ENCODE assay signal across 1 cellular context in the genomic region with DNA sequence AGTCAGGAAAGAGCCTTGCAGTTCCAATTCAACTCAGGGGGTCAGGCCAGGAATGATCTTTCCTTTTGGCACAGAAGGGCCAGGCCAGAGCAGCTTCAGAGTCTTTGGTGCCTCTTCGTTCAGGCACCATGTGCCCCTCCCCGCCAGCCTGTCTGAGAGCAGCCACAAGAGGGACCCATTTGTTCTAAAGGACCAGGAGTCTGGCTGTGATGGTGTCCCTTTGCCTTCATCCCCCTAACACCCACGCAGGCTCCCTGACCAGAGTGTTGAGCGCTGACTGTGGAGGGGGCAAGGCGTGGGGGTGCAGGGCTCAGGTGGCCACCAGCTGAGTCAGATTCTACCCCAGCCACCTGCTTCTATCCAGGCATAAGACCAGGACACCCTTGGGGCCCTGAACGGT.
TF ChIP-seq lines count a peak whose summit lies in the region.

No MANE protein-coding gene starts in this region.

TF ChIP-seq in GM23338, 12 proteins besides CTCF, POLR2A, EP300 and RAD21 (continued from another document):
- no peak for TF ChIP-seq EZH2phosphoT487 (IDR thresholded peaks at IDR 0.05; ENCODE audit: unreplicated experiment)
- no peak for TF ChIP-seq POLR2AphosphoS5 (IDR thresholded peaks at IDR 0.05; ENCODE audit: low read depth)
- TF ChIP-seq, protein P1, sequence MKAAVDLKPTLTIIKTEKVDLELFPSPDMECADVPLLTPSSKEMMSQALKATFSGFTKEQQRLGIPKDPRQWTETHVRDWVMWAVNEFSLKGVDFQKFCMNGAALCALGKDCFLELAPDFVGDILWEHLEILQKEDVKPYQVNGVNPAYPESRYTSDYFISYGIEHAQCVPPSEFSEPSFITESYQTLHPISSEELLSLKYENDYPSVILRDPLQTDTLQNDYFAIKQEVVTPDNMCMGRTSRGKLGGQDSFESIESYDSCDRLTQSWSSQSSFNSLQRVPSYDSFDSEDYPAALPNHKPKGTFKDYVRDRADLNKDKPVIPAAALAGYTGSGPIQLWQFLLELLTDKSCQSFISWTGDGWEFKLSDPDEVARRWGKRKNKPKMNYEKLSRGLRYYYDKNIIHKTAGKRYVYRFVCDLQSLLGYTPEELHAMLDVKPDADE (IDR thresholded peaks at IDR 0.05), result no peak
- no peak for TF ChIP-seq NANOG (IDR thresholded peaks at IDR 0.05; ENCODE audit: borderline replicate concordance)
- TF ChIP-seq STAT1 (IDR thresholded peaks at IDR 0.05; ENCODE audit: unreplicated experiment), result no peak
- TF ChIP-seq CREB1 (CRISPR knock-in tag; IDR thresholded peaks at IDR 0.05; ENCODE audit: low read depth), result no peak
- no peak for TF ChIP-seq ZNF331 (CRISPR knock-in tag; IDR thresholded peaks at IDR 0.05; ENCODE audit: low read depth)
- no peak for TF ChIP-seq ZNF114 (CRISPR knock-in tag; IDR thresholded peaks at IDR 0.05)
- TF ChIP-seq JUNB (IDR thresholded peaks at IDR 0.05; ENCODE audit: unreplicated experiment), result no peak
- no peak for TF ChIP-seq EZH2 (IDR thresholded peaks at IDR 0.05; ENCODE audit: low read depth, unreplicated experiment)
- TF ChIP-seq, protein P2, sequence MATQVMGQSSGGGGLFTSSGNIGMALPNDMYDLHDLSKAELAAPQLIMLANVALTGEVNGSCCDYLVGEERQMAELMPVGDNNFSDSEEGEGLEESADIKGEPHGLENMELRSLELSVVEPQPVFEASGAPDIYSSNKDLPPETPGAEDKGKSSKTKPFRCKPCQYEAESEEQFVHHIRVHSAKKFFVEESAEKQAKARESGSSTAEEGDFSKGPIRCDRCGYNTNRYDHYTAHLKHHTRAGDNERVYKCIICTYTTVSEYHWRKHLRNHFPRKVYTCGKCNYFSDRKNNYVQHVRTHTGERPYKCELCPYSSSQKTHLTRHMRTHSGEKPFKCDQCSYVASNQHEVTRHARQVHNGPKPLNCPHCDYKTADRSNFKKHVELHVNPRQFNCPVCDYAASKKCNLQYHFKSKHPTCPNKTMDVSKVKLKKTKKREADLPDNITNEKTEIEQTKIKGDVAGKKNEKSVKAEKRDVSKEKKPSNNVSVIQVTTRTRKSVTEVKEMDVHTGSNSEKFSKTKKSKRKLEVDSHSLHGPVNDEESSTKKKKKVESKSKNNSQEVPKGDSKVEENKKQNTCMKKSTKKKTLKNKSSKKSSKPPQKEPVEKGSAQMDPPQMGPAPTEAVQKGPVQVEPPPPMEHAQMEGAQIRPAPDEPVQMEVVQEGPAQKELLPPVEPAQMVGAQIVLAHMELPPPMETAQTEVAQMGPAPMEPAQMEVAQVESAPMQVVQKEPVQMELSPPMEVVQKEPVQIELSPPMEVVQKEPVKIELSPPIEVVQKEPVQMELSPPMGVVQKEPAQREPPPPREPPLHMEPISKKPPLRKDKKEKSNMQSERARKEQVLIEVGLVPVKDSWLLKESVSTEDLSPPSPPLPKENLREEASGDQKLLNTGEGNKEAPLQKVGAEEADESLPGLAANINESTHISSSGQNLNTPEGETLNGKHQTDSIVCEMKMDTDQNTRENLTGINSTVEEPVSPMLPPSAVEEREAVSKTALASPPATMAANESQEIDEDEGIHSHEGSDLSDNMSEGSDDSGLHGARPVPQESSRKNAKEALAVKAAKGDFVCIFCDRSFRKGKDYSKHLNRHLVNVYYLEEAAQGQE (IDR thresholded peaks at IDR 0.05; ENCODE audit: unreplicated experiment), result no peak
